1 cellular context compared by ENCODE assay signal in the genomic region with DNA sequence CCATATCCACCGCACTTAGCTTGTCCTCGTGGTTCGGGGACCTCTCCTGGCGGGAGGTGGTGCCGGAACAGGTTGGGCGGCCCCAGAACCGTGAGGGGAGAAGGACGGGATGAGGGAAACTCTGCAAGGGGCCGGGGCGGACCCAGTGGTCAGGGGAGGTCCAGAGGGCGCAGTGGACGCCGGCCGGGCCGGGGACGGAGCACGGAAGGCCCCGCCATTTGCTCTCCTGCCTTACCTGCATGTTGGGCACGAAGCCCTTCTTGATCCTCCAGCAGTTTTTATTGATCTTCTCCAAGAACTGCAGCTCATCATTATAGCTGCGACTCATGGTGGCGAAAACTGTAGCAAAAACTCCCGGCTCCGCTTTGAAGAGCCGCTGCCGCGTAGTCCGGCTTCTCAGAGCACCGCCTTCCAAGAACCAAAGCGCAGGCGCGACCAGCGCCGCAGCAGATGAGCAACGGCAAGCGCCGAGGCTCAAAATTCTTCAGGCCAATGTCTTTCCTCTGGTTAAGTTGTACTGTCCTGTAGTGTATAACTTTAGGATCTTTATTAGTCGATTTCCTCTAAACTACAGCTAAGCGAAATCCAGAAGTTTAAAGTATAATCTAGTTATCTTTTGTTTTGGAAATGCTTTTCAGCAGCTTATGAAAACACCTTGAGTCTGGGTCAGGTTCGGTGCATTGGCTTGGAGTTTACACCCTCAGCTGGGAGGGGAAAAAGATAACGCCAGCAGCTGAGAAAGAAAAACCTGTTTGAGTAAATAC.
TF ChIP-seq lines count a peak whose summit lies in the region.

A gene (minus strand): TSS at position 419 of the 764 bp plus-strand sequence. CDS start 91 bp downstream, at position 328.

TF ChIP-seq in K562, 482 proteins besides CTCF, POLR2A, EP300 and RAD21 (continued from another document):
- TF ChIP-seq, protein P1, sequence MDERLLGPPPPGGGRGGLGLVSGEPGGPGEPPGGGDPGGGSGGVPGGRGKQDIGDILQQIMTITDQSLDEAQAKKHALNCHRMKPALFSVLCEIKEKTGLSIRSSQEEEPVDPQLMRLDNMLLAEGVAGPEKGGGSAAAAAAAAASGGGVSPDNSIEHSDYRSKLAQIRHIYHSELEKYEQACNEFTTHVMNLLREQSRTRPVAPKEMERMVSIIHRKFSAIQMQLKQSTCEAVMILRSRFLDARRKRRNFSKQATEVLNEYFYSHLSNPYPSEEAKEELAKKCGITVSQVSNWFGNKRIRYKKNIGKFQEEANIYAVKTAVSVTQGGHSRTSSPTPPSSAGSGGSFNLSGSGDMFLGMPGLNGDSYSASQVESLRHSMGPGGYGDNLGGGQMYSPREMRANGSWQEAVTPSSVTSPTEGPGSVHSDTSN (CRISPR knock-in tag; IDR thresholded peaks at IDR 0.05; ENCODE audit: low read depth) = no peak
- TF ChIP-seq, protein P1 (tag; conservative IDR thresholded peaks at IDR 0.05; ENCODE audit: low read depth) = no peak
